12 cellular contexts compared by ENCODE assay signal in genomic region chr10:5514226-5514881, GRCh38.
"Had no signal": no experiment of that assay in that cellular context is flagged by ENCODE, and none has a peak within 500 bp of the region (broad histone marks: within the 10 kb centered on the region; RNA-seq: fewer than 3 reads in every experiment).

No MANE protein-coding gene starts in this region.

- DNase-seq: activated CD4-positive, alpha-beta T cell treated with anti-CD3 and anti-CD28 coated beads, Interleukin-2, amount 50 U/mL, for 1 hour; activated T-cell treated with anti-CD3 and anti-CD28 coated beads for 4 hours; brain microvascular endothelial cell; foreskin fibroblast; head of caudate nucleus; left lung; stimulated activated CD4-positive, alpha-beta T cell treated with anti-CD3 and anti-CD28 coated beads, Interleukin-12 subunit alpha, Interleukin-12 subunit beta, amount 100 ng/mL, for 4 hours; stimulated activated CD4-positive, alpha-beta T cell treated with anti-CD3 and anti-CD28 coated beads, Interleukin-2, amount 100 ng/mL, for 48 hours; T-helper 2 cell had no signal

- H3K4me3 ChIP-seq: dorsolateral prefrontal cortex, esophagus muscularis mucosa, left lung, right atrium auricular region had no signal

- ATAC-seq: left lung had no signal
